ENCODE assay signal across 8 cellular contexts in genomic region chr2:217713395-217714267, GRCh38.
DNase-seq lines count a peak whose midpoint lies in the region; ATAC-seq, FAIRE-seq and TF ChIP-seq lines count a peak whose summit lies in the region.

No MANE protein-coding gene starts in this region.

- no peak overlapping the region for H3K27ac ChIP-seq in KMS-11

- no peak overlapping the region for H3K4me3 Mint-ChIP-seq in activated T-cell treated with anti-CD3 and anti-CD28 coated beads, Interleukin-2, amount 50 U/mL, for 72 hours
- no peak overlapping the region for H3K4me3 Mint-ChIP-seq in naive thymus-derived CD8-positive, alpha-beta T cell
- no peak overlapping the region for H3K4me3 Mint-ChIP-seq in stimulated activated effector memory CD8-positive, alpha-beta T cell treated with anti-CD3 and anti-CD28 coated beads, Interleukin-12 subunit alpha, Interleukin-12 subunit beta, amount 100 ng/mL, for 72 hours

- peak overlapping the region; percentile 31; the same call in 1 of the 2 replicates for H2AFZ ChIP-seq in KMS-11 (ENCODE audit: low read depth)

- peaks cover 7% of the 10 kb centered on the region for H3K27me3 Mint-ChIP-seq in activated T-cell treated with anti-CD3 and anti-CD28 coated beads, Interleukin-2, amount 50 U/mL, for 72 hours (ENCODE audit: low read depth)
- H3K27me3 Mint-ChIP-seq in naive thymus-derived CD8-positive, alpha-beta T cell = peaks cover 0 to 7% (median 0%) of the 10 kb centered on the region in 5 donors

- H3K4me2 ChIP-seq in KMS-11 = no peak overlapping the region

- no peak overlapping the region for H3K4me3 ChIP-seq in KMS-11 (IDR thresholded peaks at IDR 0.05; ENCODE audit: insufficient read depth, low read depth, low read length)
- H3K4me3 ChIP-seq in fibroblast of mammary gland (ENCODE audit: control insufficient read depth, low read depth, low read length) = no peak overlapping the region

- POLR2A ChIA-PET in naive thymus-derived CD8-positive, alpha-beta T cell (lab: Charles Lee) = no interaction called here

- H3K9ac ChIP-seq in KMS-11 = no peak overlapping the region

- FAIRE-seq in RCC 7860 (lab: Jason Lieb, UNC) = no peak

- H4K20me1 ChIP-seq in KMS-11 (ENCODE audit: insufficient read depth) = no peaks in the 10 kb centered on the region

- no peaks in the 10 kb centered on the region for H3K79me2 ChIP-seq in KMS-11 (ENCODE audit: insufficient read depth, low read depth)

- H3K4me1 Mint-ChIP-seq in activated T-cell treated with anti-CD3 and anti-CD28 coated beads, Interleukin-2, amount 50 U/mL, for 72 hours (ENCODE audit: low read depth) = no peaks in the 10 kb centered on the region
- H3K4me1 Mint-ChIP-seq in naive thymus-derived CD8-positive, alpha-beta T cell = peaks cover 3 to 21% (median 6%) of the 10 kb centered on the region in 4 donors
- H3K4me1 Mint-ChIP-seq in stimulated activated effector memory CD8-positive, alpha-beta T cell treated with anti-CD3 and anti-CD28 coated beads, Interleukin-12 subunit alpha, Interleukin-12 subunit beta, amount 100 ng/mL, for 72 hours = peaks cover 5% of the 10 kb centered on the region

- no peaks in the 10 kb centered on the region for H3K27me3 ChIP-seq in KMS-11 (ENCODE audit: insufficient read depth, low read depth)

- no peaks in the 10 kb centered on the region for H3K36me3 Mint-ChIP-seq in activated T-cell treated with anti-CD3 and anti-CD28 coated beads, Interleukin-2, amount 50 U/mL, for 72 hours (ENCODE audit: insufficient read depth in 2 of 2)
- H3K36me3 Mint-ChIP-seq in naive thymus-derived CD8-positive, alpha-beta T cell = peaks cover 0 to 2% (median 0%) of the 10 kb centered on the region in 3 donors
- no peaks in the 10 kb centered on the region for H3K36me3 Mint-ChIP-seq in stimulated activated effector memory CD8-positive, alpha-beta T cell treated with anti-CD3 and anti-CD28 coated beads, Interleukin-12 subunit alpha, Interleukin-12 subunit beta, amount 100 ng/mL, for 72 hours

- no peaks in the 10 kb centered on the region for H3K36me3 ChIP-seq in KMS-11 (ENCODE audit: insufficient read depth)

- peaks cover 7% of the 10 kb centered on the region for H3K4me1 ChIP-seq in KMS-11 (ENCODE audit: low read depth, poor library complexity, severe bottlenecking)

- DNase-seq in RCC 7860 (ENCODE audit: low spot score) = peak; percentile 47
- peak; percentile 73 to 79 for DNase-seq in activated T-cell treated with anti-CD3 and anti-CD28 coated beads, Interleukin-2, amount 50 U/mL, for 72 hours
- peak; percentile 63 for DNase-seq in fibroblast of mammary gland (ENCODE audit: low read depth)
- DNase-seq in naive thymus-derived CD8-positive, alpha-beta T cell = peak; percentile 40 to 82 (median 66)
- DNase-seq in stimulated activated effector memory CD8-positive, alpha-beta T cell treated with anti-CD3 and anti-CD28 coated beads, Interleukin-12 subunit alpha, Interleukin-12 subunit beta, amount 100 ng/mL, for 72 hours (ENCODE audit: low spot score in 2 of 2) = peak; percentile 64 to 87

- peak; percentile 78 to 80 for ATAC-seq in activated T-cell treated with anti-CD3 and anti-CD28 coated beads, Interleukin-2, amount 50 U/mL, for 72 hours (replicated peaks in 1 of 2)
- peak; percentile 72 to 82 for ATAC-seq in naive thymus-derived CD8-positive, alpha-beta T cell
- ATAC-seq in stimulated activated effector memory CD8-positive, alpha-beta T cell treated with anti-CD3 and anti-CD28 coated beads, Interleukin-12 subunit alpha, Interleukin-12 subunit beta, amount 100 ng/mL, for 72 hours = peak; percentile 63
- ATAC-seq in HG02763 (IDR thresholded peaks at IDR 0.05; ENCODE audit: unreplicated experiment) = no peak

- peak; percentile 96 for TF ChIP-seq CTCF in GM12874 (IDR thresholded peaks at IDR 0.05; ENCODE audit: insufficient read depth, low read depth, low read length)
- peak; percentile 94 for TF ChIP-seq CTCF in KMS-11 (conservative IDR thresholded peaks at IDR 0.05; ENCODE audit: low read depth, low read length)
- peak; percentile 99 for TF ChIP-seq CTCF in fibroblast of mammary gland (conservative IDR thresholded peaks at IDR 0.05; ENCODE audit: control insufficient read depth, insufficient read depth, low read depth, low read length)

- H3K27ac Mint-ChIP-seq in activated T-cell treated with anti-CD3 and anti-CD28 coated beads, Interleukin-2, amount 50 U/mL, for 72 hours = no peak overlapping the region
- H3K27ac Mint-ChIP-seq in naive thymus-derived CD8-positive, alpha-beta T cell = peak overlapping the region in 1 of 10 donors; percentile 68
- H3K27ac Mint-ChIP-seq in stimulated activated effector memory CD8-positive, alpha-beta T cell treated with anti-CD3 and anti-CD28 coated beads, Interleukin-12 subunit alpha, Interleukin-12 subunit beta, amount 100 ng/mL, for 72 hours = no peak overlapping the region

- H3K9me3 Mint-ChIP-seq in activated T-cell treated with anti-CD3 and anti-CD28 coated beads, Interleukin-2, amount 50 U/mL, for 72 hours = no peaks in the 10 kb centered on the region
- H3K9me3 Mint-ChIP-seq in naive thymus-derived CD8-positive, alpha-beta T cell = no peaks in the 10 kb centered on the region
- no peaks in the 10 kb centered on the region for H3K9me3 Mint-ChIP-seq in stimulated activated effector memory CD8-positive, alpha-beta T cell treated with anti-CD3 and anti-CD28 coated beads, Interleukin-12 subunit alpha, Interleukin-12 subunit beta, amount 100 ng/mL, for 72 hours
